Comparison of ENCODE assay signal across 12 cellular contexts in genomic region chr14:61337893-61338292, GRCh38. TPM values are rescaled to one million over a fixed set of nuclear protein-coding genes. Genes with fewer than 3 reads are reported as not detected.
DNase-seq lines count a peak whose midpoint lies in the region; ATAC-seq, FAIRE-seq and TF ChIP-seq lines count a peak whose summit lies in the region.
"Had no signal": no experiment of that assay in that cellular context is flagged by ENCODE, and none has a peak within 500 bp of the region (broad histone marks: within the 10 kb centered on the region; RNA-seq: fewer than 3 reads in every experiment).

No MANE protein-coding gene starts in this region.

- ATAC-seq in activated T-helper 17 cell treated with anti-CD3 and anti-CD28 coated beads, Interleukin-2, amount 50 U/mL, for 72 hours (replicated peaks): peak; percentile 42
- no peak for ATAC-seq in HG03520 (IDR thresholded peaks at IDR 0.05; ENCODE audit: unreplicated experiment)

- no peak overlapping the region for H3K4me3 ChIP-seq in vagina

- peaks cover 82% of the 10 kb centered on the region for H3K36me3 Mint-ChIP-seq in activated T-helper 17 cell treated with anti-CD3 and anti-CD28 coated beads, Interleukin-2, amount 50 U/mL, for 72 hours (ENCODE audit: low read depth)

- H3K4me3 Mint-ChIP-seq in activated T-helper 17 cell treated with anti-CD3 and anti-CD28 coated beads, Interleukin-2, amount 50 U/mL, for 72 hours: peak overlapping the region; percentile 92

- peak overlapping the region; percentile 95 for H3K27ac Mint-ChIP-seq in activated T-helper 17 cell treated with anti-CD3 and anti-CD28 coated beads, Interleukin-2, amount 50 U/mL, for 72 hours

- peaks cover 34% of the 10 kb centered on the region for H3K4me1 ChIP-seq in vagina

- peaks cover 69% of the 10 kb centered on the region for H3K4me1 Mint-ChIP-seq in activated T-helper 17 cell treated with anti-CD3 and anti-CD28 coated beads, Interleukin-2, amount 50 U/mL, for 72 hours

- no peak for FAIRE-seq in GM12892 (lab: Jason Lieb, UNC)
- FAIRE-seq: H54 had no signal

- H3K36me3 ChIP-seq in vagina: no peaks in the 10 kb centered on the region

- peak; percentile 70 for DNase-seq in stimulated activated CD4-positive, alpha-beta T cell treated with anti-CD3 and anti-CD28 coated beads, Interleukin-15, amount 100 ng/mL, for 24 hours
- no peak for DNase-seq in stimulated activated CD4-positive, alpha-beta T cell treated with anti-CD3 and anti-CD28 coated beads, Interleukin-2, amount 100 ng/mL, for 48 hours
- DNase-seq in mucosa of gallbladder (ENCODE audit: low spot score) (peak; percentile 54), vagina (ENCODE audit: extremely low spot score in 2 of 2) (no peak), GM12892 (ENCODE audit: insufficient read length) (no peak), MV-4-11 (lab: John Stamatoyannopoulos, UW) (no peak)
- DNase-seq: NCI-H446, SHP77 treated with DMSO at 0.1 percent for 48 hours had no signal

- H3K27ac ChIP-seq in vagina: peak overlapping the region; percentile 32

- TF ChIP-seq CTCF in vagina (IDR thresholded peaks at IDR 0.05): no peak

- TF ChIP-seq POLR2A in vagina (IDR thresholded peaks at IDR 0.05) (no peak), GM12892 (IDR thresholded peaks at IDR 0.05; ENCODE audit: low read depth, low read length) (no peak)

- no peaks in the 10 kb centered on the region for H3K9me3 Mint-ChIP-seq in activated T-helper 17 cell treated with anti-CD3 and anti-CD28 coated beads, Interleukin-2, amount 50 U/mL, for 72 hours

- no peaks in the 10 kb centered on the region for H3K27me3 ChIP-seq in vagina

- H3K27me3 Mint-ChIP-seq in activated T-helper 17 cell treated with anti-CD3 and anti-CD28 coated beads, Interleukin-2, amount 50 U/mL, for 72 hours: no peaks in the 10 kb centered on the region

- intact Hi-C loops in vagina (cut with DNase I): no loop called here

- no peaks in the 10 kb centered on the region for H3K9me3 ChIP-seq in vagina

RNA-seq across cellular contexts. Expression of gene PRKCH, which starts 16.5 kb away (rescaled TPM):
- 100 to 1,000 TPM; 127 to 148 TPM for total RNA-seq in activated T-helper 17 cell treated with anti-CD3 and anti-CD28 coated beads, Interleukin-2, amount 50 U/mL, for 72 hours
- total RNA-seq in mucosa of gallbladder: 28.5 TPM
- total RNA-seq in vagina: 43.0 TPM
- polyA plus RNA-seq in GM12892 (2012; ENCODE audit: missing spikeins): 9.2 TPM
- total RNA-seq: G401 had no signal

RNA-seq across cellular contexts. Expression of gene TMEM30B, which starts 56.8 kb away (rescaled TPM):
- total RNA-seq in activated T-helper 17 cell treated with anti-CD3 and anti-CD28 coated beads, Interleukin-2, amount 50 U/mL, for 72 hours: 1 to 10 TPM in 1 of 2 donors, under 1 TPM in 1; 0.77 to 1.0 TPM
- total RNA-seq in mucosa of gallbladder (97.8 TPM), vagina (22.6 TPM)
- not detected for polyA plus RNA-seq in GM12892 (2012; ENCODE audit: missing spikeins)
- total RNA-seq: G401 had no signal

Comparison
In these comparisons a context has a peak if more than half of its experiments do, and no peak if none do; other contexts are left out.
1. DNase-seq: peak in stimulated activated CD4-positive, alpha-beta T cell treated with anti-CD3 and anti-CD28 coated beads, Interleukin-15, amount 100 ng/mL, for 24 hours (single experiment) and mucosa of gallbladder (single experiment); none in stimulated activated CD4-positive, alpha-beta T cell treated with anti-CD3 and anti-CD28 coated beads, Interleukin-2, amount 100 ng/mL, for 48 hours (0 of 2), vagina (0 of 2), GM12892 (single experiment) and MV-4-11 (single experiment).
2. RNA of gene TMEM30B, which starts 56.8 kb away (total RNA-seq): 97.8 TPM in mucosa of gallbladder (single experiment) and 22.6 TPM in vagina (single experiment); 0.77 to 1.0 TPM in activated T-helper 17 cell treated with anti-CD3 and anti-CD28 coated beads, Interleukin-2, amount 50 U/mL, for 72 hours; every median in the first group is over 10 times any median in the second.